ENCODE assay signal across 8 cellular contexts in the genomic region with DNA sequence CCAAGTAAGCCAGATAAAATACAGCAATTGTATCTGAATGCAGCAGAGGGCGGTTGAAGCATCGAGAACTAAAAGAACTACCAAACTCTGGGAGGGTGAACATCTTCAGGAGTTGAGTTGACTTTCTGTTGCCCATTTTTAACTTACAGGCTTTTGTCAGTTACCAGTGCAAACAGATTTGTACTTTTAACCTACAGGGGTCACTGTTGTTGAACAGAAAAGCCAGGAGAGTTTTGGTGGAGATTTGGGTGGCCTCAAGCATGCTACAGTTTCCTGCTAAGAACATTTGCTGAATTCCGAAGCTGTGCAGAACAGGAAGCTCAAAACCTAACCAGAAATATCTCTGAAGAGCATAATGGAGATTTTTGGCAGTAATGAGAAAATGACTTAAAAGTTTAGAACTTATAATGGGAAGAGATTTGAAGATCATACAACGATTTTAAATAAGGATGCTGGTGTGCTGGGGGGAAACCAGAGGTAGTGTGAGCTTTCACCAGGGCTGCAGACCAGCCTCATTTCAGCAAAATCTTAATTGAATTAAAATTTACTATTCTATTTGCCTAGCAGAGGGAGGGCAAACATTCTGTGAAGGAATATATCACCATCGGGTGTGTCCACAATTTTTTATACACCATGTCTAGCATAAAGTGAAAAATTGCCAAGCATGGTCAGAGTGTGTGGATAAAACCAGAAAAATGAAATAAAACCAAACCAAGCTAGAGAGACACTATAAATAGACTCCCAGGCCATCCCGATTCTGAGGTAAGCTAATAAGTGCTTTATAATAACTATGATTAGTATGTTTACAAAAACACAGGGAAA.
DNase-seq lines count a peak whose midpoint lies in the region; ATAC-seq and TF ChIP-seq lines count a peak whose summit lies in the region.

No MANE protein-coding gene starts in this region.

- no peak overlapping the region for H3K27ac Mint-ChIP-seq in progenitor cell of endocrine pancreas

- peak; percentile 76 for TF ChIP-seq CTCF in foreskin fibroblast (IDR thresholded peaks at IDR 0.05; ENCODE audit: low read depth, low read length)
- peak; percentile 66 for TF ChIP-seq CTCF in progenitor cell of endocrine pancreas (IDR thresholded peaks at IDR 0.05; ENCODE audit: unreplicated experiment)

- peak; percentile 69 for ATAC-seq in GM19455 (IDR thresholded peaks at IDR 0.05; ENCODE audit: unreplicated experiment)

- H3K4me3 ChIP-seq in foreskin fibroblast (ENCODE audit: low read depth in 1 of 2, low read length in 2 of 2) = no peak overlapping the region

- peaks cover 3% of the 10 kb centered on the region for H3K9me3 Mint-ChIP-seq in progenitor cell of endocrine pancreas (ENCODE audit: low read depth)

- peaks cover 4% of the 10 kb centered on the region for H3K36me3 Mint-ChIP-seq in progenitor cell of endocrine pancreas (ENCODE audit: insufficient read depth)

- H3K4me1 Mint-ChIP-seq in progenitor cell of endocrine pancreas (ENCODE audit: low read depth) = no peaks in the 10 kb centered on the region

- H3K4me3 Mint-ChIP-seq in progenitor cell of endocrine pancreas (ENCODE audit: low read depth) = no peak overlapping the region

- DNase-seq in DMS53 treated with DMSO at 0.1 percent for 48 hours (lab: John Stamatoyannopoulos, UW; ENCODE audit: unreplicated experiment) (peak; percentile 43), HuH-7 (ENCODE audit: low spot score) (peak; percentile 6), SKM-1 (lab: John Stamatoyannopoulos, UW; ENCODE audit: unreplicated experiment) (peak; percentile 29), foreskin fibroblast (peak; percentile 70 to 87), progenitor cell of endocrine pancreas (ENCODE audit: low spot score, unreplicated experiment) (no peak), NCI-H446 treated with DMSO at 0.1 percent for 48 hours (lab: John Stamatoyannopoulos, UW) (no peak), DMS79 (lab: John Stamatoyannopoulos, UW) (no peak)

- no peaks in the 10 kb centered on the region for H3K27me3 Mint-ChIP-seq in progenitor cell of endocrine pancreas

Comparison
In these comparisons a context has a peak if more than half of its experiments do, and no peak if none do; other contexts are left out.
1. DNase-seq: peak in DMS53 treated with DMSO at 0.1 percent for 48 hours (single experiment), HuH-7 (single experiment), SKM-1 (single experiment) and foreskin fibroblast (2 of 2); none in progenitor cell of endocrine pancreas (single experiment), NCI-H446 treated with DMSO at 0.1 percent for 48 hours (single experiment) and DMS79 (single experiment).